In the genomic region with DNA sequence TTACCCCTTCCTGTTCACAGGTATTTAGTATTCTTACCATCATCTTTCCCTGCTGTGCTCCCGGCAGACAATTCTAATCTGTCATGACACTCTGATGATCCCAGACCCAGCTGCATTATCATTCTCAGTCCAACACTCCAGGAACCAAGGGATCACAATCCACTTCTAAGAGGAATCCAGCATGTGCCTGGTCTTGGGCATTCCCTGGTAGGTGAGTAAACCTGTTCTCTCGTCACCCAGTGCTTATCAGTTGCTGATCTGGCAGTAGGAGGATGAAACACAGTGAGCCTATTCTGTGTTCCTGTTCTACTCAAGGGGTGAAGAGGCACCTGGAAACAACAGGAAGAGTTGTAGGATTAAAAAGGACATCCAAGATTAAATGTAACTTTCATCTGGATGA, we compare ENCODE assay signal across 16 cellular contexts. TPM values are rescaled to one million over a fixed set of nuclear protein-coding genes. Genes with fewer than 3 reads are reported as not detected.
DNase-seq lines count a peak whose midpoint lies in the region; ATAC-seq and TF ChIP-seq lines count a peak whose summit lies in the region.
"Had no signal": no experiment of that assay in that cellular context is flagged by ENCODE, and none has a peak within 500 bp of the region (broad histone marks: within the 10 kb centered on the region; RNA-seq: fewer than 3 reads in every experiment).

No MANE protein-coding gene starts in this region.

- H3F3A ChIP-seq in Loucy (ENCODE audit: low read depth): no peaks in the 10 kb centered on the region

- H2BK12ac ChIP-seq in mesenchymal stem cell (ENCODE audit: low read length in 2 of 2): no peak overlapping the region

- no peak overlapping the region for H4K91ac ChIP-seq in mesenchymal stem cell (ENCODE audit: low read length)

- no peak for TF ChIP-seq CTCF in Loucy (conservative IDR thresholded peaks at IDR 0.05; ENCODE audit: low read length)

- no peaks in the 10 kb centered on the region for H3K36me3 ChIP-seq in Loucy (ENCODE audit: insufficient read depth, low read length)
- no peaks in the 10 kb centered on the region for H3K36me3 ChIP-seq in mesenchymal stem cell (ENCODE audit: control insufficient read depth in 1 of 2, insufficient read depth in 2 of 2, low read depth in 1 of 2, low read length in 2 of 2)
- H3K36me3 ChIP-seq: BLaER1 had no signal

- no peak overlapping the region for H3K23ac ChIP-seq in mesenchymal stem cell (ENCODE audit: low read length in 2 of 2)

- no peak overlapping the region for H3K14ac ChIP-seq in mesenchymal stem cell (ENCODE audit: low read length in 2 of 2)

- no peaks in the 10 kb centered on the region for H3K36me3 Mint-ChIP-seq in activated CD4-positive, alpha-beta T cell treated with anti-CD3 and anti-CD28 coated beads for 36 hours (ENCODE audit: low read depth)
- H3K36me3 Mint-ChIP-seq in effector memory CD8-positive, alpha-beta T cell (ENCODE audit: insufficient read depth): no peaks in the 10 kb centered on the region
- no peaks in the 10 kb centered on the region for H3K36me3 Mint-ChIP-seq in stimulated activated effector memory CD8-positive, alpha-beta T cell treated with anti-CD3 and anti-CD28 coated beads, Interleukin-12 subunit alpha, Interleukin-12 subunit beta, amount 100 ng/mL, for 72 hours
- H3K36me3 Mint-ChIP-seq in naive thymus-derived CD8-positive, alpha-beta T cell: no peaks in the 10 kb centered on the region

- no peak overlapping the region for H3K27ac ChIP-seq in mesenchymal stem cell (ENCODE audit: low read length, poor library complexity, severe bottlenecking)
- H3K27ac ChIP-seq: 22Rv1, BLaER1, HL-60, PC-9 had no signal

- no peak overlapping the region for H2BK120ac ChIP-seq in mesenchymal stem cell (ENCODE audit: low read depth, low read length)

- H3K9me3 Mint-ChIP-seq in activated CD4-positive, alpha-beta T cell treated with anti-CD3 and anti-CD28 coated beads for 36 hours (ENCODE audit: low read depth): no peaks in the 10 kb centered on the region
- no peaks in the 10 kb centered on the region for H3K9me3 Mint-ChIP-seq in effector memory CD8-positive, alpha-beta T cell
- no peaks in the 10 kb centered on the region for H3K9me3 Mint-ChIP-seq in stimulated activated effector memory CD8-positive, alpha-beta T cell treated with anti-CD3 and anti-CD28 coated beads, Interleukin-12 subunit alpha, Interleukin-12 subunit beta, amount 100 ng/mL, for 72 hours
- no peaks in the 10 kb centered on the region for H3K9me3 Mint-ChIP-seq in naive thymus-derived CD8-positive, alpha-beta T cell

- no peaks in the 10 kb centered on the region for H3K9me3 ChIP-seq in Loucy (ENCODE audit: insufficient read depth, low read depth, low read length)
- H3K9me3 ChIP-seq in mesenchymal stem cell (ENCODE audit: control insufficient read depth, low read length): no peaks in the 10 kb centered on the region
- H3K9me3 ChIP-seq: BLaER1 had no signal

- H3K27me3 ChIP-seq in Loucy (ENCODE audit: insufficient read depth, low read length, poor library complexity, severe bottlenecking) (no peaks in the 10 kb centered on the region), mesenchymal stem cell (ENCODE audit: control insufficient read depth in 1 of 2, insufficient read depth in 1 of 2, low read length in 2 of 2) (peaks cover 50 to 58% of the 10 kb centered on the region in 2 experiments)
- H3K27me3 ChIP-seq: BLaER1 had no signal

- POLR2A ChIA-PET in activated CD4-positive, alpha-beta T cell treated with anti-CD3 and anti-CD28 coated beads for 36 hours (lab: Charles Lee): interaction anchor here (0.6 kb wide), 1 partner anchor 82 kb away, joined by 5 read pairs; no protein-coding TSS in a partner anchor
- POLR2A ChIA-PET in naive thymus-derived CD8-positive, alpha-beta T cell (lab: Charles Lee): no interaction called here

- DNase-seq in activated CD4-positive, alpha-beta T cell treated with anti-CD3 and anti-CD28 coated beads for 36 hours: no peak
- no peak for DNase-seq in activated CD4-positive, alpha-beta T cell treated with anti-CD3 and anti-CD28 coated beads, Interleukin-2, amount 50 U/mL, for 1 hour
- no peak for DNase-seq in effector memory CD8-positive, alpha-beta T cell
- no peak for DNase-seq in stimulated activated effector memory CD8-positive, alpha-beta T cell treated with anti-CD3 and anti-CD28 coated beads, Interleukin-12 subunit alpha, Interleukin-12 subunit beta, amount 100 ng/mL, for 72 hours (ENCODE audit: low spot score in 2 of 2)
- no peak for DNase-seq in naive thymus-derived CD8-positive, alpha-beta T cell
- DNase-seq in mesenchymal stem cell: no peak
- DNase-seq: COR-L47, HCEC 1CT, NCI-H1092, NCI-H1694, PC-9 had no signal

- H3K4me3 Mint-ChIP-seq in activated CD4-positive, alpha-beta T cell treated with anti-CD3 and anti-CD28 coated beads for 36 hours: no peak overlapping the region
- peak overlapping the region; percentile 38 to 51 for H3K4me3 Mint-ChIP-seq in effector memory CD8-positive, alpha-beta T cell
- no peak overlapping the region for H3K4me3 Mint-ChIP-seq in stimulated activated effector memory CD8-positive, alpha-beta T cell treated with anti-CD3 and anti-CD28 coated beads, Interleukin-12 subunit alpha, Interleukin-12 subunit beta, amount 100 ng/mL, for 72 hours
- peak overlapping the region in 4 of 10 donors; percentile 61 to 72 (median 66) for H3K4me3 Mint-ChIP-seq in naive thymus-derived CD8-positive, alpha-beta T cell

- H4K8ac ChIP-seq in mesenchymal stem cell (ENCODE audit: low read length): no peak overlapping the region

- no peaks in the 10 kb centered on the region for H3K79me2 ChIP-seq in Loucy (ENCODE audit: insufficient read depth, low read length)

- H3K4me1 ChIP-seq in Loucy (ENCODE audit: insufficient read depth, low read length, poor library complexity, severe bottlenecking) (peaks cover 67% of the 10 kb centered on the region), mesenchymal stem cell (ENCODE audit: control insufficient read depth, insufficient read depth, low read depth, low read length) (no peaks in the 10 kb centered on the region)

- no peak overlapping the region for H3K4me3 ChIP-seq in Loucy (ENCODE audit: low read length, poor library complexity, severe bottlenecking)
- H3K4me3 ChIP-seq in mesenchymal stem cell (ENCODE audit: insufficient read depth in 1 of 2, low read depth in 1 of 2, low read length in 2 of 2): no peak overlapping the region
- H3K4me3 ChIP-seq: BLaER1, PC-9 had no signal

- no peak overlapping the region for H3K18ac ChIP-seq in mesenchymal stem cell (ENCODE audit: low read depth in 1 of 2, low read length in 2 of 2)

- H3K4me1 Mint-ChIP-seq in activated CD4-positive, alpha-beta T cell treated with anti-CD3 and anti-CD28 coated beads for 36 hours: peaks cover 29% of the 10 kb centered on the region
- H3K4me1 Mint-ChIP-seq in effector memory CD8-positive, alpha-beta T cell (ENCODE audit: low read depth in 2 of 2): peaks cover 26% of the 10 kb centered on the region in 2 donors
- peaks cover 32% of the 10 kb centered on the region for H3K4me1 Mint-ChIP-seq in stimulated activated effector memory CD8-positive, alpha-beta T cell treated with anti-CD3 and anti-CD28 coated beads, Interleukin-12 subunit alpha, Interleukin-12 subunit beta, amount 100 ng/mL, for 72 hours
- peaks cover 21 to 31% (median 27%) of the 10 kb centered on the region in 4 donors for H3K4me1 Mint-ChIP-seq in naive thymus-derived CD8-positive, alpha-beta T cell

- ATAC-seq in activated CD4-positive, alpha-beta T cell treated with anti-CD3 and anti-CD28 coated beads for 36 hours: peak; percentile 44
- no peak for ATAC-seq in effector memory CD8-positive, alpha-beta T cell (replicated peaks)
- peak; percentile 49 for ATAC-seq in stimulated activated effector memory CD8-positive, alpha-beta T cell treated with anti-CD3 and anti-CD28 coated beads, Interleukin-12 subunit alpha, Interleukin-12 subunit beta, amount 100 ng/mL, for 72 hours
- ATAC-seq in naive thymus-derived CD8-positive, alpha-beta T cell: no peak
- no peak for ATAC-seq in HG03520 (IDR thresholded peaks at IDR 0.05; ENCODE audit: unreplicated experiment)

- no peak overlapping the region for H2BK5ac ChIP-seq in mesenchymal stem cell (ENCODE audit: low read depth, low read length, poor library complexity, severe bottlenecking)

- H3K27me3 Mint-ChIP-seq in activated CD4-positive, alpha-beta T cell treated with anti-CD3 and anti-CD28 coated beads for 36 hours: peaks cover 3% of the 10 kb centered on the region
- peaks cover 10 to 30% of the 10 kb centered on the region in 2 donors for H3K27me3 Mint-ChIP-seq in effector memory CD8-positive, alpha-beta T cell
- peaks cover 0 to 14% (median 9%) of the 10 kb centered on the region in 5 donors for H3K27me3 Mint-ChIP-seq in naive thymus-derived CD8-positive, alpha-beta T cell

- no peak overlapping the region for H2AK5ac ChIP-seq in mesenchymal stem cell (ENCODE audit: low read length, severe bottlenecking)

- no peak overlapping the region for H2BK15ac ChIP-seq in mesenchymal stem cell (ENCODE audit: low read depth, poor library complexity, severe bottlenecking)

- CTCF ChIA-PET in activated CD4-positive, alpha-beta T cell treated with anti-CD3 and anti-CD28 coated beads for 36 hours (lab: Charles Lee): no interaction called here

- intact Hi-C loops in activated CD4-positive, alpha-beta T cell treated with anti-CD3 and anti-CD28 coated beads for 36 hours (cut with DNase I, micrococcal nuclease): no loop called here

- 78% methylated on average over 2 of the region's 2 CpGs for WGBS in mesenchymal stem cell

- H3K4ac ChIP-seq in mesenchymal stem cell (ENCODE audit: low read depth in 1 of 2, low read length in 2 of 2): no peak overlapping the region

- no peaks in the 10 kb centered on the region for H3K9me2 ChIP-seq in Loucy (replicated peaks; ENCODE audit: low read depth, low read length)

- H3K27ac Mint-ChIP-seq in activated CD4-positive, alpha-beta T cell treated with anti-CD3 and anti-CD28 coated beads for 36 hours: no peak overlapping the region
- peak overlapping the region; percentile 8 to 81 for H3K27ac Mint-ChIP-seq in effector memory CD8-positive, alpha-beta T cell
- H3K27ac Mint-ChIP-seq in stimulated activated effector memory CD8-positive, alpha-beta T cell treated with anti-CD3 and anti-CD28 coated beads, Interleukin-12 subunit alpha, Interleukin-12 subunit beta, amount 100 ng/mL, for 72 hours: peak overlapping the region; percentile 72
- H3K27ac Mint-ChIP-seq in naive thymus-derived CD8-positive, alpha-beta T cell: peak overlapping the region in 5 of 10 donors; percentile 42 to 70 (median 55)

- H2AFZ ChIP-seq in Loucy (ENCODE audit: low read length) (no peak overlapping the region), mesenchymal stem cell (ENCODE audit: low read depth, low read length) (no peak overlapping the region)
- H2AFZ ChIP-seq: PC-9 had no signal

- peak overlapping the region; percentile 59 for H3K4me2 ChIP-seq in Loucy (ENCODE audit: low read depth, low read length, poor library complexity, severe bottlenecking)
- no peak overlapping the region for H3K4me2 ChIP-seq in mesenchymal stem cell (ENCODE audit: low read length, poor library complexity, severe bottlenecking)
- H3K4me2 ChIP-seq: PC-9 had no signal

- H3K9ac ChIP-seq in Loucy (ENCODE audit: low read depth, low read length, poor library complexity, severe bottlenecking): peak overlapping the region; percentile 19
- H3K9ac ChIP-seq in mesenchymal stem cell (ENCODE audit: low read length): no peak overlapping the region
- H3K9ac ChIP-seq: BLaER1 had no signal

- H3K79me1 ChIP-seq in mesenchymal stem cell (replicated peaks; ENCODE audit: low read length, poor library complexity, severe bottlenecking): no peaks in the 10 kb centered on the region

- no peaks in the 10 kb centered on the region for H4K20me1 ChIP-seq in Loucy (ENCODE audit: insufficient read depth, low read length, poor library complexity, severe bottlenecking)
- H4K20me1 ChIP-seq: BLaER1 had no signal

RNA-seq across cellular contexts. Expression of a gene that starts 1.3 kb away (rescaled TPM):
- not detected for total RNA-seq in activated CD4-positive, alpha-beta T cell treated with anti-CD3 and anti-CD28 coated beads for 36 hours
- not detected for total RNA-seq in naive thymus-derived CD8-positive, alpha-beta T cell
- not detected for polyA plus RNA-seq in naive thymus-derived CD8-positive, alpha-beta T cell
- not detected for polyA plus RNA-seq in mesenchymal stem cell (2013, experiment 1 of 2)
- polyA plus RNA-seq in mesenchymal stem cell (2013, experiment 2 of 2): not detected

Comparison
In these comparisons a context has a peak if more than half of its experiments do, and no peak if none do; other contexts are left out.
1. ATAC-seq: peak in activated CD4-positive, alpha-beta T cell treated with anti-CD3 and anti-CD28 coated beads for 36 hours (single experiment) and stimulated activated effector memory CD8-positive, alpha-beta T cell treated with anti-CD3 and anti-CD28 coated beads, Interleukin-12 subunit alpha, Interleukin-12 subunit beta, amount 100 ng/mL, for 72 hours (single experiment); none in effector memory CD8-positive, alpha-beta T cell (single experiment), naive thymus-derived CD8-positive, alpha-beta T cell (0 of 2) and HG03520 (single experiment).
2. H3K4me3 Mint-ChIP-seq: peak in effector memory CD8-positive, alpha-beta T cell (2 of 2); none in activated CD4-positive, alpha-beta T cell treated with anti-CD3 and anti-CD28 coated beads for 36 hours (single experiment) and stimulated activated effector memory CD8-positive, alpha-beta T cell treated with anti-CD3 and anti-CD28 coated beads, Interleukin-12 subunit alpha, Interleukin-12 subunit beta, amount 100 ng/mL, for 72 hours (single experiment).